In genomic region chr3:14947105-14947885, GRCh38 we compare ENCODE assay signal across 8 cellular contexts. TPM values are rescaled to one million over a fixed set of nuclear protein-coding genes. Genes with fewer than 3 reads are reported as not detected.
DNase-seq lines count a peak whose midpoint lies in the region; ATAC-seq, FAIRE-seq and TF ChIP-seq lines count a peak whose summit lies in the region.

Gene NR2C2, plus strand, starts transcription at chr3:14947583. Its CDS starts 56,332 bp downstream, at chr3:15003915.

- TF ChIP-seq POLR2A in lower leg skin (IDR thresholded peaks at IDR 0.05): peak in 1 of 2 donors; percentile 63

- intact Hi-C loops in dorsolateral prefrontal cortex (cut with DNase I): loop anchor here (2.0 to 10.0 kb wide), 6 partner anchors 22 to 822 kb away; partner anchors contain the start of genes CHCHD4 (in 2 of the 2), RBSN (in 2 of the 2), TMEM43 (in 2 of the 2) and MRPS25 (in 1 of the 2)
- intact Hi-C loops in lower leg skin (cut with DNase I; ENCODE audit: low total_unique reads): no loop called here

- peak; percentile 88 for DNase-seq in Ammon's horn (ENCODE audit: low spot score)
- DNase-seq in GM19239 (ENCODE audit: insufficient read length, low spot score): peak; percentile 64
- peak; percentile 73 for DNase-seq in NCI-H82 (lab: John Stamatoyannopoulos, UW)
- peak; percentile 84 to 88 for DNase-seq in activated CD4-positive, alpha-beta T cell treated with anti-CD3 and anti-CD28 coated beads, Interleukin-2, amount 50 U/mL, for 48 hours
- peak; percentile 74 to 91 (median 83) for DNase-seq in dorsolateral prefrontal cortex
- peak; percentile 85 to 98 for DNase-seq in lower leg skin (ENCODE audit: low spot score in 2 of 2)
- DNase-seq in stimulated activated CD4-positive, alpha-beta T cell treated with anti-CD3 and anti-CD28 coated beads, Interleukin-4, amount 100 ng/mL, for 4 hours: peak; percentile 85 to 87

- WGBS in lower leg skin, 2 donors: 0 to 1% methylated on average over 24 to 26 of the region's 108 CpGs

- H3K27ac ChIP-seq in dorsolateral prefrontal cortex: peak within 1 kb of the TSS; percentile 95 to 100 (median 100)

- FAIRE-seq in GM19239 (lab: Jason Lieb, UNC): peak; percentile 71

- peak; percentile 47 for ATAC-seq in HG03439 (IDR thresholded peaks at IDR 0.05; ENCODE audit: unreplicated experiment)

- no peaks in the 10 kb centered on the region for H3K27me3 ChIP-seq in dorsolateral prefrontal cortex

- TF ChIP-seq CTCF in dorsolateral prefrontal cortex (IDR thresholded peaks at IDR 0.05 in 54 of 56, conservative IDR thresholded peaks at IDR 0.05 in 2 of 56; ENCODE audit: low read depth in 1 of 56, partially characterized antibody in 56 of 56): peak in 6 of 56 donors; percentile 9 to 27 (median 14)
- no peak for TF ChIP-seq CTCF in lower leg skin (IDR thresholded peaks at IDR 0.05)

- H3K4me3 ChIP-seq in dorsolateral prefrontal cortex (peak within 1 kb of the TSS; percentile 65 to 98 (median 91)), lower leg skin (ENCODE audit: low read depth, poor library complexity, severe bottlenecking) (peak within 1 kb of the TSS; percentile 79)

RNA-seq across cellular contexts. Expression of gene NR2C2, which starts in this region (rescaled TPM):
- total RNA-seq in dorsolateral prefrontal cortex: 10 to 100 TPM; 55.4 to 85.3 (median 71.6) TPM
- total RNA-seq in lower leg skin: 10 to 100 TPM; 24.3 to 58.2 (median 39.9) TPM

Comparison
In these comparisons a context has a peak if more than half of its experiments do, and no peak if none do; other contexts are left out.
1. Peak in every context shown above with its lines: DNase-seq, ATAC-seq, H3K4me3 ChIP-seq and H3K27ac ChIP-seq.